In the genomic region with DNA sequence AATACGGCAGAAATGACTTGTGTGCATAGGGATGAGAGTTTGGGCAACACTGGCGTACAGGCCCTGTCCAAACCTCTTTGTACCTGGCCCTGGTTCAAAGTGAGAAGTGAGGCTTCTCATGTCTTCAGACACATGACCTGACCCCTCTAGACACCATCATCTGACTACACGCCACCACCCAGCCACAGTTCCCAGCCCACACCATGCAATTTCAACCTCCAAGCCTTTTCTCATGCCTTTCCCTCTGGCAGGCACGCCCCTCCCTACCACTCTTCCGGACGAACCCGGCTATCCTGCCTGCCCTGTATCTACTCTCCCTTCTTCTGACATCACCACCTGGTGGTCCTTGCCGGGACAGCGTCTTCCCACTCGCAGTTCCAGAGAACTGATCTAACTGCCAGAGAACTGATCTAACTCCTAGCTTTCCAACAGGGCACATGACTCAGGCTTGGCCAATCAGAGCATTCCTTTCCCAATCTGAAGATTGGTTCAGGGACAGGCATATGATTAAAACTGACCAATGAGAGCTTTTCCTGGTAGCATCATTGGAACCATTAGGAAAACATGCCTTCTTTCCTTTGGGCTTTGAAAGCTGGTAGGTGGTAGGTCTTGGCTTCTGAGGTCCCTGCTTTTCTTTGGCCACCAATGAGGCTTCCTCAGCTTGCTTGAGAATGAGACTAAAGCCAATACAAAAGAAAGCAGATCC, we compare ENCODE assay signal across 8 cellular contexts. TPM values are rescaled to one million over a fixed set of nuclear protein-coding genes. Genes with fewer than 3 reads are reported as not detected.
DNase-seq lines count a peak whose midpoint lies in the region; ATAC-seq and TF ChIP-seq lines count a peak whose summit lies in the region.

No MANE protein-coding gene starts in this region.

- H3K4me3 ChIP-seq in SU-DHL-6 (ENCODE audit: insufficient read depth, low read length, poor library complexity, severe bottlenecking) (no peak overlapping the region), mammary epithelial cell (replicated peaks in 1 of 3; ENCODE audit: insufficient read depth in 1 of 3, low read depth in 2 of 3, low read length in 3 of 3) (no peak overlapping the region), kidney epithelial cell (ENCODE audit: low read depth, low read length) (no peak overlapping the region)

- H2AFZ ChIP-seq in SU-DHL-6 (ENCODE audit: low read depth, low read length, severe bottlenecking) (peak overlapping the region; percentile 17), mammary epithelial cell (ENCODE audit: low read depth, low read length) (peak overlapping the region; percentile 37)

- WGBS in mammary epithelial cell (ENCODE audit: low coverage, missing lambda C conversion rate) = 20% methylated on average over 10 of the region's 10 CpGs

- no peaks in the 10 kb centered on the region for H3K27me3 ChIP-seq in SU-DHL-6 (ENCODE audit: low read length)
- H3K27me3 ChIP-seq in mammary epithelial cell (ENCODE audit: insufficient read depth, low read length) = no peaks in the 10 kb centered on the region
- no peaks in the 10 kb centered on the region for H3K27me3 ChIP-seq in kidney epithelial cell (ENCODE audit: control insufficient read depth, insufficient read depth, low read length)

- intact Hi-C loops in mammary epithelial cell (cut with micrococcal nuclease) = no loop called here

- BruUV-seq in mammary epithelial cell (replicated peaks; lab: Mats Ljungman, UMichigan) = no TSS peak

- dilution Hi-C loops in mammary epithelial cell (cut with HindIII; ENCODE audit: low sequenced_read_pairs) = loop anchor here (5.0 kb wide), 1 partner anchor 103 kb away; no protein-coding TSS in a partner anchor

- no peaks in the 10 kb centered on the region for H3K79me2 ChIP-seq in SU-DHL-6 (ENCODE audit: insufficient read depth, low read length)
- no peaks in the 10 kb centered on the region for H3K79me2 ChIP-seq in mammary epithelial cell (ENCODE audit: insufficient read depth, low read length)

- H3K36me3 ChIP-seq in SU-DHL-6 (ENCODE audit: low read length) (no peaks in the 10 kb centered on the region), mammary epithelial cell (ENCODE audit: insufficient read depth, low read length) (no peaks in the 10 kb centered on the region), kidney epithelial cell (ENCODE audit: control insufficient read depth, insufficient read depth, low read length) (no peaks in the 10 kb centered on the region)

- DNase-seq in GM04503 (ENCODE audit: low read depth) (peak; percentile 45), LHCN-M2 (ENCODE audit: low read depth) (peak; percentile 77), mammary epithelial cell (peak; percentile 72), kidney epithelial cell (ENCODE audit: low read depth) (peak; percentile 34)
- DNase-seq in stimulated activated CD4-positive, alpha-beta T cell treated with anti-CD3 and anti-CD28 coated beads, Interleukin-2, amount 100 ng/mL, for 48 hours = peak; percentile 48 to 60

- peak overlapping the region; percentile 1 for H3K4me2 ChIP-seq in SU-DHL-6 (ENCODE audit: low read depth, low read length, poor library complexity, severe bottlenecking)
- H3K4me2 ChIP-seq in mammary epithelial cell (ENCODE audit: insufficient read depth, low read depth, low read length) = no peak overlapping the region

- TF ChIP-seq CTCF in SU-DHL-6 (IDR thresholded peaks at IDR 0.05; ENCODE audit: insufficient read depth, low read length, poor library complexity, severe bottlenecking) (peak; percentile 49), mammary epithelial cell (conservative IDR thresholded peaks at IDR 0.05 in 1 of 2, IDR thresholded peaks at IDR 0.05 in 1 of 2; ENCODE audit: extremely low read depth in 1 of 2, insufficient read depth in 1 of 2, low read depth in 1 of 2, low read length in 2 of 2) (peak; percentile 45 to 47), kidney epithelial cell (IDR thresholded peaks at IDR 0.05; ENCODE audit: insufficient read depth, low read length, poor library complexity, severe bottlenecking) (peak; percentile 58)

- CTCF ChIA-PET in mammary epithelial cell (lab: Charles Lee; ENCODE audit: low non-redundant PET) = no interaction called here

- H3K9ac ChIP-seq in SU-DHL-6 (ENCODE audit: low read length) = no peak overlapping the region
- H3K9ac ChIP-seq in mammary epithelial cell (ENCODE audit: insufficient read depth, low read length) = no peak overlapping the region

- H4K20me1 ChIP-seq in SU-DHL-6 (ENCODE audit: low read depth, low read length) = no peaks in the 10 kb centered on the region
- no peaks in the 10 kb centered on the region for H4K20me1 ChIP-seq in mammary epithelial cell (ENCODE audit: insufficient read depth, low read length)

- in situ Hi-C loops in mammary epithelial cell (cut with MboI; ENCODE audit: low sequenced_read_pairs in 2 of 2) = loop anchor here in 1 of 2 donors (10.0 kb wide), 1 partner anchor 200 kb away; no protein-coding TSS in a partner anchor

- no peaks in the 10 kb centered on the region for H3F3A ChIP-seq in SU-DHL-6 (ENCODE audit: insufficient read depth)

- peak; percentile 41 for ATAC-seq in GM21717 (IDR thresholded peaks at IDR 0.05; ENCODE audit: unreplicated experiment)
- ATAC-seq in GM19328 (IDR thresholded peaks at IDR 0.05; ENCODE audit: unreplicated experiment) = no peak

- H3K27ac ChIP-seq in SU-DHL-6 (ENCODE audit: low read depth, low read length) (no peak overlapping the region), mammary epithelial cell (ENCODE audit: insufficient read depth, low read depth, low read length) (no peak overlapping the region)

- no peaks in the 10 kb centered on the region for H3K9me3 ChIP-seq in SU-DHL-6 (ENCODE audit: insufficient read depth, low read length)
- H3K9me3 ChIP-seq in mammary epithelial cell (replicated peaks; ENCODE audit: insufficient read depth, low read length) = peaks cover 4% of the 10 kb centered on the region

- H3K9me2 ChIP-seq in SU-DHL-6 (replicated peaks; ENCODE audit: insufficient read depth, low read length) = no peaks in the 10 kb centered on the region

- no peaks in the 10 kb centered on the region for H3K4me1 ChIP-seq in mammary epithelial cell (ENCODE audit: insufficient read depth, low read length)

RNA-seq across cellular contexts. Expression of a gene that starts 27.0 kb away (rescaled TPM):
- 5.6 and 10.8 TPM in 2 replicates for total RNA-seq in LHCN-M2 (2014; rRNA removed)
- 3.5 TPM for polyA plus RNA-seq in LHCN-M2 (2012)
- total RNA-seq in mammary epithelial cell = under 1 TPM; 0.17 to 0.64 TPM
- 5.4 TPM for polyA plus RNA-seq in mammary epithelial cell
- polyA minus RNA-seq in mammary epithelial cell = 11.3 TPM
- total RNA-seq in kidney epithelial cell = 1.1 and 1.6 TPM in 2 replicates
